Comparison of ENCODE assay signal across 11 cellular contexts in the genomic region with DNA sequence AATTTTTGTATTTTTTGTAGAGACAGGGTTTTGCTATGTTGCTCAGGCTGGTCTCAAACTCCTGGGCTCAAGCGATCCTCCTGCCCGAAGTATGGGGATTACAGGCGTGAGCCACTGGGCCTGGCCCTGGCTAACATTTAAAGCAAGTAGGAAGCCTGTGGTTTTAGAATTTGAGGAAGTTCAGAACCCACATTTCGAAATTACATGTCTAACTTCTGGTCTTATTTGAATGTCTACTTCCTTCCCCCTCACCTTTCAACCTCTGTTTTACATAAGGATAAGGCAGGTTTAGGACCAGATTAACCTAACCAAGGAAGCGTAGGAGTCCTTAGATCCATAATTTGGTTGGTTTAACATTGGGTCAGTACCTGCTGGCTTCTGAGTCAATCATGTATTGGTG.
DNase-seq lines count a peak whose midpoint lies in the region; ATAC-seq, FAIRE-seq and TF ChIP-seq lines count a peak whose summit lies in the region.
"Had no signal": no experiment of that assay in that cellular context is flagged by ENCODE, and none has a peak within 500 bp of the region (broad histone marks: within the 10 kb centered on the region; RNA-seq: fewer than 3 reads in every experiment).

No MANE protein-coding gene starts in this region.

- no peaks in the 10 kb centered on the region for H3K9me3 Mint-ChIP-seq in stimulated activated memory B cell treated with anti-CD40 and anti-IgM and Interleukin-4, amounts not matched to agents 10 μg/mL and 1 μg/mL and 100 μg/mL, for 72 hours
- no peaks in the 10 kb centered on the region for H3K9me3 Mint-ChIP-seq in chondrocyte (ENCODE audit: low read depth)
- H3K9me3 Mint-ChIP-seq: activated CD4-positive, alpha-beta memory T cell treated with anti-CD3 and anti-CD28 coated beads, Interleukin-2, amount 10 ng/mL, durations not matched to agents 7 days and 5 days; stimulated activated naive CD8-positive, alpha-beta T cell treated with anti-CD3 and anti-CD28 coated beads, Interleukin-15, Interleukin-2, amounts not matched to agents 100 ng/mL and 50 ng/mL, for 24 hours had no signal

- peaks cover 74% of the 10 kb centered on the region for H3K27me3 ChIP-seq in PC-3 (ENCODE audit: low read length)

- no peaks in the 10 kb centered on the region for H3F3A ChIP-seq in PC-3 (ENCODE audit: low read length, unreplicated experiment)

- H3K27me3 Mint-ChIP-seq in stimulated activated memory B cell treated with anti-CD40 and anti-IgM and Interleukin-4, amounts not matched to agents 10 μg/mL and 1 μg/mL and 100 μg/mL, for 72 hours, result peaks cover 86% of the 10 kb centered on the region
- H3K27me3 Mint-ChIP-seq in chondrocyte (ENCODE audit: low read depth), result peaks cover 35% of the 10 kb centered on the region

- no peak overlapping the region for H3K4me2 ChIP-seq in PC-3 (ENCODE audit: low read length)

- no peaks in the 10 kb centered on the region for H3K9me2 ChIP-seq in PC-3 (replicated peaks; ENCODE audit: low read length)

- H3K79me2 ChIP-seq in PC-3 (ENCODE audit: low read length), result no peaks in the 10 kb centered on the region

- no peak for TF ChIP-seq CTCF in PC-3 (conservative IDR thresholded peaks at IDR 0.05; ENCODE audit: low read depth, low read length)
- TF ChIP-seq CTCF in chondrocyte (IDR thresholded peaks at IDR 0.05), result no peak

- BruUV-seq in PC-3 (replicated peaks; lab: Mats Ljungman, UMichigan), result no TSS peak

- H3K4me3 ChIP-seq in PC-3 (ENCODE audit: low read length), result no peak overlapping the region

- peak; percentile 95 for ATAC-seq in HG02885 (IDR thresholded peaks at IDR 0.05; ENCODE audit: poor library complexity, unreplicated experiment)
- ATAC-seq in stimulated activated memory B cell treated with anti-CD40 and anti-IgM and Interleukin-4, amounts not matched to agents 10 μg/mL and 1 μg/mL and 100 μg/mL, for 72 hours, result peak; percentile 89
- ATAC-seq in HG02970 (IDR thresholded peaks at IDR 0.05; ENCODE audit: low FRiP score, unreplicated experiment), result no peak
- no peak for ATAC-seq in PC-3

- no peak overlapping the region for H3K9ac ChIP-seq in PC-3 (ENCODE audit: low read length)

- H3K36me3 Mint-ChIP-seq in stimulated activated memory B cell treated with anti-CD40 and anti-IgM and Interleukin-4, amounts not matched to agents 10 μg/mL and 1 μg/mL and 100 μg/mL, for 72 hours, result peaks cover 6% of the 10 kb centered on the region
- H3K36me3 Mint-ChIP-seq in chondrocyte (ENCODE audit: low read depth), result no peaks in the 10 kb centered on the region

- H2AFZ ChIP-seq in PC-3 (ENCODE audit: low read length), result no peak overlapping the region

- peak; percentile 87 for FAIRE-seq in GM19239 (lab: Jason Lieb, UNC)

- intact Hi-C loops in PC-3 (cut with micrococcal nuclease), result no loop called here

- DNase-seq in GM19239 (ENCODE audit: insufficient read length, low spot score) (peak; percentile 26), MV-4-11 (lab: John Stamatoyannopoulos, UW) (peak; percentile 94), mucosa of gallbladder (ENCODE audit: low spot score) (no peak), PC-3 (no peak), chondrocyte (ENCODE audit: low spot score) (no peak)
- DNase-seq: activated CD4-positive, alpha-beta memory T cell treated with anti-CD3 and anti-CD28 coated beads, Interleukin-2, amount 10 ng/mL, durations not matched to agents 7 days and 5 days; NCI-H2227 treated with DMSO at 0.1 percent for 48 hours had no signal

- H3K27ac ChIP-seq in PC-3 (ENCODE audit: low read length), result no peak overlapping the region

- peaks cover 39% of the 10 kb centered on the region for H3K4me1 Mint-ChIP-seq in stimulated activated memory B cell treated with anti-CD40 and anti-IgM and Interleukin-4, amounts not matched to agents 10 μg/mL and 1 μg/mL and 100 μg/mL, for 72 hours
- H3K4me1 Mint-ChIP-seq in chondrocyte (ENCODE audit: low read depth), result peaks cover 7% of the 10 kb centered on the region

- no peaks in the 10 kb centered on the region for H3K9me3 ChIP-seq in PC-3 (ENCODE audit: low read length)

- no peaks in the 10 kb centered on the region for H3K4me1 ChIP-seq in PC-3 (ENCODE audit: insufficient read depth, low read length)

- no peaks in the 10 kb centered on the region for H4K20me1 ChIP-seq in PC-3 (ENCODE audit: low read length)

- no peak overlapping the region for H3K4me3 Mint-ChIP-seq in stimulated activated memory B cell treated with anti-CD40 and anti-IgM and Interleukin-4, amounts not matched to agents 10 μg/mL and 1 μg/mL and 100 μg/mL, for 72 hours
- H3K4me3 Mint-ChIP-seq in chondrocyte (ENCODE audit: unreplicated experiment), result no peak overlapping the region
- H3K4me3 Mint-ChIP-seq: activated CD4-positive, alpha-beta memory T cell treated with anti-CD3 and anti-CD28 coated beads, Interleukin-2, amount 10 ng/mL, durations not matched to agents 7 days and 5 days; stimulated activated naive CD8-positive, alpha-beta T cell treated with anti-CD3 and anti-CD28 coated beads, Interleukin-15, Interleukin-2, amounts not matched to agents 100 ng/mL and 50 ng/mL, for 24 hours had no signal

- H3K27ac Mint-ChIP-seq in stimulated activated memory B cell treated with anti-CD40 and anti-IgM and Interleukin-4, amounts not matched to agents 10 μg/mL and 1 μg/mL and 100 μg/mL, for 72 hours, result no peak overlapping the region
- no peak overlapping the region for H3K27ac Mint-ChIP-seq in chondrocyte (ENCODE audit: unreplicated experiment)
- H3K27ac Mint-ChIP-seq: activated CD4-positive, alpha-beta memory T cell treated with anti-CD3 and anti-CD28 coated beads, Interleukin-2, amount 10 ng/mL, durations not matched to agents 7 days and 5 days; stimulated activated naive CD8-positive, alpha-beta T cell treated with anti-CD3 and anti-CD28 coated beads, Interleukin-15, Interleukin-2, amounts not matched to agents 100 ng/mL and 50 ng/mL, for 24 hours had no signal

- CTCF ChIA-PET in PC-3 (lab: Charles Lee), result no interaction called here

- no peaks in the 10 kb centered on the region for H3K36me3 ChIP-seq in PC-3 (ENCODE audit: low read depth, low read length)

- POLR2A ChIA-PET in PC-3 (lab: Charles Lee; ENCODE audit: unreplicated experiment), result no interaction called here

Comparison
In these comparisons a context has a peak if more than half of its experiments do, and no peak if none do; other contexts are left out.
1. DNase-seq: peak in GM19239 (single experiment) and MV-4-11 (single experiment); none in mucosa of gallbladder (single experiment), PC-3 (single experiment) and chondrocyte (single experiment).
2. ATAC-seq: peak in HG02885 (single experiment) and stimulated activated memory B cell treated with anti-CD40 and anti-IgM and Interleukin-4, amounts not matched to agents 10 μg/mL and 1 μg/mL and 100 μg/mL, for 72 hours (single experiment); none in HG02970 (single experiment) and PC-3 (single experiment).